Comparison of ENCODE assay signal across 30 cellular contexts in genomic region chr14:22987291-22987690, GRCh38. TPM values are rescaled to one million over a fixed set of nuclear protein-coding genes. Genes with fewer than 3 reads are reported as not detected.
"Had no signal": no experiment of that assay in that cellular context is flagged by ENCODE, and none has a peak within 500 bp of the region (broad histone marks: within the 10 kb centered on the region; RNA-seq: fewer than 3 reads in every experiment).

No MANE protein-coding gene starts in this region.

- H3K36me3 Mint-ChIP-seq: activated naive CD4-positive, alpha-beta T cell treated with anti-CD3 and anti-CD28 coated beads, Interleukin-2, amount 10 ng/mL, durations not matched to agents 7 days and 5 days; activated naive CD8-positive, alpha-beta T cell treated with anti-CD3 and anti-CD28 coated beads, Interleukin-2, amount 10 ng/mL, durations not matched to agents 7 days and 5 days; stimulated activated memory B cell treated with anti-CD40 and anti-IgM and Interleukin-4, amounts not matched to agents 10 μg/mL and 1 μg/mL and 100 μg/mL, for 72 hours had no signal

- H3K27me3 Mint-ChIP-seq: activated naive CD4-positive, alpha-beta T cell treated with anti-CD3 and anti-CD28 coated beads, Interleukin-2, amount 10 ng/mL, durations not matched to agents 7 days and 5 days; activated naive CD8-positive, alpha-beta T cell treated with anti-CD3 and anti-CD28 coated beads, Interleukin-2, amount 10 ng/mL, durations not matched to agents 7 days and 5 days; brain; naive B cell; progenitor cell of endocrine pancreas; stimulated activated memory B cell treated with anti-CD40 and anti-IgM and Interleukin-4, amounts not matched to agents 10 μg/mL and 1 μg/mL and 100 μg/mL, for 72 hours; stimulated activated naive CD8-positive, alpha-beta T cell treated with anti-CD3 and anti-CD28 coated beads, Interleukin-15, amount 100 ng/mL, for 72 hours had no signal

- DNase-seq: activated gamma-delta T cell had no signal

- H3K4me1 Mint-ChIP-seq: activated naive CD4-positive, alpha-beta T cell treated with anti-CD3 and anti-CD28 coated beads, Interleukin-2, amount 10 ng/mL, durations not matched to agents 7 days and 5 days; activated naive CD8-positive, alpha-beta T cell treated with anti-CD3 and anti-CD28 coated beads, Interleukin-2, amount 10 ng/mL, durations not matched to agents 7 days and 5 days; brain; mesothelial cell of epicardium; naive B cell; stimulated activated memory B cell treated with anti-CD40 and anti-IgM and Interleukin-4, amounts not matched to agents 10 μg/mL and 1 μg/mL and 100 μg/mL, for 72 hours; stimulated activated naive CD8-positive, alpha-beta T cell treated with anti-CD3 and anti-CD28 coated beads, Interleukin-15, amount 100 ng/mL, for 72 hours had no signal

- H3K27ac Mint-ChIP-seq: activated naive CD4-positive, alpha-beta T cell treated with anti-CD3 and anti-CD28 coated beads, Interleukin-2, amount 10 ng/mL, durations not matched to agents 7 days and 5 days; activated naive CD8-positive, alpha-beta T cell treated with anti-CD3 and anti-CD28 coated beads, Interleukin-2, amount 10 ng/mL, durations not matched to agents 7 days and 5 days; activated T-helper 1 cell treated with anti-CD3 and anti-CD28 coated beads, Interleukin-12 subunit alpha, Interleukin-12 subunit beta, Interleukin-2, Interleukin-4 antibody, amounts not matched to agents 30 ng/mL and 10 ng/mL and 1 ng/mL, durations not matched to agents 14 hours and 24 hours and 36 hours; mesothelial cell of epicardium; nephron progenitor cell; progenitor cell of endocrine pancreas; stimulated activated memory B cell treated with anti-CD40 and anti-IgM and Interleukin-4, amounts not matched to agents 10 μg/mL and 1 μg/mL and 100 μg/mL, for 72 hours; stimulated activated naive CD8-positive, alpha-beta T cell treated with anti-CD3 and anti-CD28 coated beads, Interleukin-15, amount 100 ng/mL, for 72 hours had no signal

- H3K4me3 Mint-ChIP-seq: activated naive CD4-positive, alpha-beta T cell treated with anti-CD3 and anti-CD28 coated beads, Interleukin-2, amount 10 ng/mL, durations not matched to agents 7 days and 5 days; activated naive CD8-positive, alpha-beta T cell treated with anti-CD3 and anti-CD28 coated beads, Interleukin-2, amount 10 ng/mL, durations not matched to agents 7 days and 5 days; activated T-helper 1 cell treated with anti-CD3 and anti-CD28 coated beads, Interleukin-12 subunit alpha, Interleukin-12 subunit beta, Interleukin-2, Interleukin-4 antibody, amounts not matched to agents 30 ng/mL and 10 ng/mL and 1 ng/mL, durations not matched to agents 14 hours and 24 hours and 36 hours; mesothelial cell of epicardium; naive B cell; nephron progenitor cell; stimulated activated memory B cell treated with anti-CD40 and anti-IgM and Interleukin-4, amounts not matched to agents 10 μg/mL and 1 μg/mL and 100 μg/mL, for 72 hours; stimulated activated naive CD8-positive, alpha-beta T cell treated with anti-CD3 and anti-CD28 coated beads, Interleukin-15, amount 100 ng/mL, for 72 hours had no signal

- H3K36me3 ChIP-seq: cardiac muscle cell, ovary had no signal

- H3K4me3 ChIP-seq: ascending aorta, cardiac muscle cell, coronary artery, dorsolateral prefrontal cortex, gastrocnemius medialis, hepatocyte, ovary, tibial artery had no signal

- H3K9me3 ChIP-seq: ascending aorta, gastrocnemius medialis, ovary, tibial artery had no signal

- H3K27ac ChIP-seq: ascending aorta, cardiac muscle cell, coronary artery, dorsolateral prefrontal cortex, gastrocnemius medialis, hepatocyte, ovary, tibial artery, VCaP had no signal

- H3K27me3 ChIP-seq: ascending aorta, cardiac muscle cell, hepatocyte, ovary, tibial artery had no signal

RNA-seq across cellular contexts. Expression of gene PSMB11, which starts 54.7 kb away (rescaled TPM):
- total RNA-seq: activated CD8-positive, alpha-beta memory T cell treated with anti-CD3 and anti-CD28 coated beads for 36 hours; activated naive CD8-positive, alpha-beta T cell treated with anti-CD3 and anti-CD28 coated beads, Interleukin-2, amount 10 ng/mL, durations not matched to agents 7 days and 5 days; activated T-helper 1 cell treated with anti-CD3 and anti-CD28 coated beads, Interleukin-12 subunit alpha, Interleukin-12 subunit beta, Interleukin-2, Interleukin-4 antibody, amounts not matched to agents 30 ng/mL and 10 ng/mL and 1 ng/mL, durations not matched to agents 14 hours and 24 hours and 36 hours; ascending aorta; cerebellum; gastrocnemius medialis; hepatocyte; left cardiac atrium; left ventricle myocardium superior; mammary epithelial cell; ovary; progenitor cell of endocrine pancreas; renal cortical epithelial cell; sciatic nerve; T-helper 1 cell treated with Interleukin-12 subunit alpha and Interleukin-12 subunit beta and Interleukin-4 antibody, amounts not matched to agents 30 ng/mL and 1 ng/mL, for 36 hours; urinary bladder had no signal
- polyA plus RNA-seq: cardiac muscle cell, hepatocyte, mammary epithelial cell, ovary, small intestine, urinary bladder had no signal
